ENCODE assay signal across 2 cellular contexts in the genomic region with DNA sequence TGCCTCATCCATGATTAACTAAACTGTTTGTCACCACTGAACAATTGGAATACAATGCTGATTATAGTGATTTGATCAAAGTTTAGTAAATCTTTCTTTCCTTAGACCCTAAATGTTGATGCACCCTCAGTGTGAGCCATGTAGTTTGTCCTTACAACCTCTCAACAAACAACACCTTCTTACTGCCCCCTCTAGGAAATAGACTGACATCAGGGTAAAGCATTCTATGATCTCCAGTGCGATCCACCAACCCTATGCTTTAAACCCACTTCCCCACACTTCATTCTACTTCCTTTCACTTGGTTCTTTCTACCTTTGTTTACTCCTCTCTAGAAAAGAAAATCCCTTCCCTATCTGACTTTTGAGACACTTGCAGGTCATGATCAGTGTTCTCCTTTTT.
TF ChIP-seq lines count a peak whose summit lies in the region.

No MANE protein-coding gene starts in this region.

TF ChIP-seq in GM23338, 12 proteins besides CTCF, POLR2A, EP300 and RAD21:
- TF ChIP-seq, protein P1, sequence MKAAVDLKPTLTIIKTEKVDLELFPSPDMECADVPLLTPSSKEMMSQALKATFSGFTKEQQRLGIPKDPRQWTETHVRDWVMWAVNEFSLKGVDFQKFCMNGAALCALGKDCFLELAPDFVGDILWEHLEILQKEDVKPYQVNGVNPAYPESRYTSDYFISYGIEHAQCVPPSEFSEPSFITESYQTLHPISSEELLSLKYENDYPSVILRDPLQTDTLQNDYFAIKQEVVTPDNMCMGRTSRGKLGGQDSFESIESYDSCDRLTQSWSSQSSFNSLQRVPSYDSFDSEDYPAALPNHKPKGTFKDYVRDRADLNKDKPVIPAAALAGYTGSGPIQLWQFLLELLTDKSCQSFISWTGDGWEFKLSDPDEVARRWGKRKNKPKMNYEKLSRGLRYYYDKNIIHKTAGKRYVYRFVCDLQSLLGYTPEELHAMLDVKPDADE (IDR thresholded peaks at IDR 0.05), result no peak
- TF ChIP-seq CREB1 (CRISPR knock-in tag; IDR thresholded peaks at IDR 0.05; ENCODE audit: low read depth), result no peak
- no peak for TF ChIP-seq STAT1 (IDR thresholded peaks at IDR 0.05; ENCODE audit: unreplicated experiment)
- no peak for TF ChIP-seq EZH2phosphoT487 (IDR thresholded peaks at IDR 0.05; ENCODE audit: unreplicated experiment)
- TF ChIP-seq, protein P2, sequence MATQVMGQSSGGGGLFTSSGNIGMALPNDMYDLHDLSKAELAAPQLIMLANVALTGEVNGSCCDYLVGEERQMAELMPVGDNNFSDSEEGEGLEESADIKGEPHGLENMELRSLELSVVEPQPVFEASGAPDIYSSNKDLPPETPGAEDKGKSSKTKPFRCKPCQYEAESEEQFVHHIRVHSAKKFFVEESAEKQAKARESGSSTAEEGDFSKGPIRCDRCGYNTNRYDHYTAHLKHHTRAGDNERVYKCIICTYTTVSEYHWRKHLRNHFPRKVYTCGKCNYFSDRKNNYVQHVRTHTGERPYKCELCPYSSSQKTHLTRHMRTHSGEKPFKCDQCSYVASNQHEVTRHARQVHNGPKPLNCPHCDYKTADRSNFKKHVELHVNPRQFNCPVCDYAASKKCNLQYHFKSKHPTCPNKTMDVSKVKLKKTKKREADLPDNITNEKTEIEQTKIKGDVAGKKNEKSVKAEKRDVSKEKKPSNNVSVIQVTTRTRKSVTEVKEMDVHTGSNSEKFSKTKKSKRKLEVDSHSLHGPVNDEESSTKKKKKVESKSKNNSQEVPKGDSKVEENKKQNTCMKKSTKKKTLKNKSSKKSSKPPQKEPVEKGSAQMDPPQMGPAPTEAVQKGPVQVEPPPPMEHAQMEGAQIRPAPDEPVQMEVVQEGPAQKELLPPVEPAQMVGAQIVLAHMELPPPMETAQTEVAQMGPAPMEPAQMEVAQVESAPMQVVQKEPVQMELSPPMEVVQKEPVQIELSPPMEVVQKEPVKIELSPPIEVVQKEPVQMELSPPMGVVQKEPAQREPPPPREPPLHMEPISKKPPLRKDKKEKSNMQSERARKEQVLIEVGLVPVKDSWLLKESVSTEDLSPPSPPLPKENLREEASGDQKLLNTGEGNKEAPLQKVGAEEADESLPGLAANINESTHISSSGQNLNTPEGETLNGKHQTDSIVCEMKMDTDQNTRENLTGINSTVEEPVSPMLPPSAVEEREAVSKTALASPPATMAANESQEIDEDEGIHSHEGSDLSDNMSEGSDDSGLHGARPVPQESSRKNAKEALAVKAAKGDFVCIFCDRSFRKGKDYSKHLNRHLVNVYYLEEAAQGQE (IDR thresholded peaks at IDR 0.05; ENCODE audit: unreplicated experiment), result no peak
- TF ChIP-seq, protein P3, sequence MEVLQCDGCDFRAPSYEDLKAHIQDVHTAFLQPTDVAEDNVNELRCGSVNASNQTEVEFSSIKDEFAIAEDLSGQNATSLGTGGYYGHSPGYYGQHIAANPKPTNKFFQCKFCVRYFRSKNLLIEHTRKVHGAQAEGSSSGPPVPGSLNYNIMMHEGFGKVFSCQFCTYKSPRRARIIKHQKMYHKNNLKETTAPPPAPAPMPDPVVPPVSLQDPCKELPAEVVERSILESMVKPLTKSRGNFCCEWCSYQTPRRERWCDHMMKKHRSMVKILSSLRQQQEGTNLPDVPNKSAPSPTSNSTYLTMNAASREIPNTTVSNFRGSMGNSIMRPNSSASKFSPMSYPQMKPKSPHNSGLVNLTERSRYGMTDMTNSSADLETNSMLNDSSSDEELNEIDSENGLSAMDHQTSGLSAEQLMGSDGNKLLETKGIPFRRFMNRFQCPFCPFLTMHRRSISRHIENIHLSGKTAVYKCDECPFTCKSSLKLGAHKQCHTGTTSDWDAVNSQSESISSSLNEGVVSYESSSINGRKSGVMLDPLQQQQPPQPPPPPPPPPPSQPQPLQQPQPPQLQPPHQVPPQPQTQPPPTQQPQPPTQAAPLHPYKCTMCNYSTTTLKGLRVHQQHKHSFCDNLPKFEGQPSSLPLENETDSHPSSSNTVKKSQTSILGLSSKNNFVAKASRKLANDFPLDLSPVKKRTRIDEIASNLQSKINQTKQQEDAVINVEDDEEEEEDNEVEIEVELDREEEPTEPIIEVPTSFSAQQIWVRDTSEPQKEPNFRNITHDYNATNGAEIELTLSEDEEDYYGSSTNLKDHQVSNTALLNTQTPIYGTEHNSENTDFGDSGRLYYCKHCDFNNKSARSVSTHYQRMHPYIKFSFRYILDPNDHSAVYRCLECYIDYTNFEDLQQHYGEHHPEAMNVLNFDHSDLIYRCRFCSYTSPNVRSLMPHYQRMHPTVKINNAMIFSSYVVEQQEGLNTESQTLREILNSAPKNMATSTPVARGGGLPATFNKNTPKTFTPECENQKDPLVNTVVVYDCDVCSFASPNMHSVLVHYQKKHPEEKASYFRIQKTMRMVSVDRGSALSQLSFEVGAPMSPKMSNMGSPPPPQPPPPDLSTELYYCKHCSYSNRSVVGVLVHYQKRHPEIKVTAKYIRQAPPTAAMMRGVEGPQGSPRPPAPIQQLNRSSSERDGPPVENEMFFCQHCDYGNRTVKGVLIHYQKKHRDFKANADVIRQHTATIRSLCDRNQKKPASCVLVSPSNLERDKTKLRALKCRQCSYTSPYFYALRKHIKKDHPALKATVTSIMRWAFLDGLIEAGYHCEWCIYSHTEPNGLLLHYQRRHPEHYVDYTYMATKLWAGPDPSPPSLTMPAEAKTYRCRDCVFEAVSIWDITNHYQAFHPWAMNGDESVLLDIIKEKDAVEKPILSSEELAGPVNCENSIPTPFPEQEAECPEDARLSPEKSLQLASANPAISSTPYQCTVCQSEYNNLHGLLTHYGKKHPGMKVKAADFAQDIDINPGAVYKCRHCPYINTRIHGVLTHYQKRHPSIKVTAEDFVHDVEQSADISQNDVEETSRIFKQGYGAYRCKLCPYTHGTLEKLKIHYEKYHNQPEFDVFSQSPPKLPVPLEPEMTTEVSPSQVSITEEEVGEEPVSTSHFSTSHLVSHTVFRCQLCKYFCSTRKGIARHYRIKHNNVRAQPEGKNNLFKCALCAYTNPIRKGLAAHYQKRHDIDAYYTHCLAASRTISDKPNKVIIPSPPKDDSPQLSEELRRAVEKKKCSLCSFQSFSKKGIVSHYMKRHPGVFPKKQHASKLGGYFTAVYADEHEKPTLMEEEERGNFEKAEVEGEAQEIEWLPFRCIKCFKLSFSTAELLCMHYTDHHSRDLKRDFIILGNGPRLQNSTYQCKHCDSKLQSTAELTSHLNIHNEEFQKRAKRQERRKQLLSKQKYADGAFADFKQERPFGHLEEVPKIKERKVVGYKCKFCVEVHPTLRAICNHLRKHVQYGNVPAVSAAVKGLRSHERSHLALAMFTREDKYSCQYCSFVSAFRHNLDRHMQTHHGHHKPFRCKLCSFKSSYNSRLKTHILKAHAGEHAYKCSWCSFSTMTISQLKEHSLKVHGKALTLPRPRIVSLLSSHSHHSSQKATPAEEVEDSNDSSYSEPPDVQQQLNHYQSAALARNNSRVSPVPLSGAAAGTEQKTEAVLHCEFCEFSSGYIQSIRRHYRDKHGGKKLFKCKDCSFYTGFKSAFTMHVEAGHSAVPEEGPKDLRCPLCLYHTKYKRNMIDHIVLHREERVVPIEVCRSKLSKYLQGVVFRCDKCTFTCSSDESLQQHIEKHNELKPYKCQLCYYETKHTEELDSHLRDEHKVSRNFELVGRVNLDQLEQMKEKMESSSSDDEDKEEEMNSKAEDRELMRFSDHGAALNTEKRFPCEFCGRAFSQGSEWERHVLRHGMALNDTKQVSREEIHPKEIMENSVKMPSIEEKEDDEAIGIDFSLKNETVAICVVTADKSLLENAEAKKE (CRISPR knock-in tag; IDR thresholded peaks at IDR 0.05), result no peak
- no peak for TF ChIP-seq NANOG (IDR thresholded peaks at IDR 0.05; ENCODE audit: borderline replicate concordance)

TF ChIP-seq in H1, 55 proteins besides CTCF, POLR2A, EP300 and RAD21:
- TF ChIP-seq RBBP5 (IDR thresholded peaks at IDR 0.05; ENCODE audit: borderline replicate concordance, low read depth, low read length), result no peak
- no peak for TF ChIP-seq SAP30 (IDR thresholded peaks at IDR 0.05; ENCODE audit: insufficient read depth, insufficient replicate concordance, low read length)
- no peak for TF ChIP-seq JUN (IDR thresholded peaks at IDR 0.05; ENCODE audit: low read depth, low read length)
- TF ChIP-seq SRF (IDR thresholded peaks at IDR 0.05; ENCODE audit: low read depth, low read length), result no peak
